In the genomic region with DNA sequence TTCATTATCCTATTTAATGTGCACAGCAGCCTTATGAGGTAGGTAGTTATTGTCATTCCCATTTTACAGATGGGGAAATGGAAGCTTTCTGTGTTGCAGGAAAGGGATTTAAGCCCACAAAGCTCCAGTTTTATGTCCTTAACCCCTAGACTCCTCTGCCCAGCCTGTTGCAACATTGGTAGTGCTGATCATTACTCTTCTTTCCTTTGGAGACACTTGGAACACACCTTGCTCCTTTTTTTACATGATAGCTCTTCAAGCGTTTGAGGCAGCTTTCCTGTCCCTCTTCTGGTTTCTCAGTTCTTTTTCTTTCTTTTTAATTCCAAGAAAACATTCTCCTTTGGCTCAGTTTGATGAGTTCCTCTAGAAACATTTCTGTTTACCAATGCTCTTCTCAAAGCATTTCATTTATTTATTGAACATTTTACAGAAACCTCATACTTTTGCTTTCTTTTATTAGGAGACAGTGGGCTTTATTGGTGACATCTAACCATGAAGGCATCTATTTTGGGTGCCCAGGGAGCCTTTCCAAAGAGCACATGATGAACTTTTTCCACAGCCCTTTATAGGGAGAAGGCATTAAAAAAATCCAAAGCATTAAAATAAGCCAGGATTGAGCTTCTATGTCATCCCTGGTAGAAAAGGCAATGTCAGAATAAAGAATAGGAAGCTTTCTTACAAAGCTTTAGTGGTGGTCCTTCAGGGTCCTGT, we compare ENCODE assay signal across 12 cellular contexts.
"Had no signal": no experiment of that assay in that cellular context is flagged by ENCODE, and none has a peak within 500 bp of the region (broad histone marks: within the 10 kb centered on the region; RNA-seq: fewer than 3 reads in every experiment).

No MANE protein-coding gene starts in this region.

- H3K4me3 ChIP-seq: left ventricle myocardium inferior, skin epidermis, stomach, uterus had no signal

- H3K27me3 Mint-ChIP-seq: activated naive CD4-positive, alpha-beta T cell treated with anti-CD3 and anti-CD28 coated beads, Interleukin-2, amount 50 U/mL, for 24 hours had no signal

- DNase-seq: activated T-cell treated with anti-CD3 and anti-CD28 coated beads, Interleukin-2, amount 50 U/mL, for 1 hour; erythroblast; left ventricle myocardium inferior; stomach; T-helper 2 cell; uterus had no signal

- H3K9ac ChIP-seq: parathyroid adenoma had no signal

- H2AFZ ChIP-seq: parathyroid adenoma had no signal

- H3K27ac Mint-ChIP-seq: activated naive CD4-positive, alpha-beta T cell treated with anti-CD3 and anti-CD28 coated beads, Interleukin-2, amount 50 U/mL, for 24 hours; dendritic cell treated with granulocyte-macrophage colony-stimulating factor and Interleukin-4, amounts not matched to agents 40 ng/mL and 50 ng/mL, for 4 days had no signal

- H3K4me1 ChIP-seq: parathyroid adenoma, uterus had no signal

- H3K4me3 Mint-ChIP-seq: activated naive CD4-positive, alpha-beta T cell treated with anti-CD3 and anti-CD28 coated beads, Interleukin-2, amount 50 U/mL, for 24 hours; brain; dendritic cell treated with granulocyte-macrophage colony-stimulating factor and Interleukin-4, amounts not matched to agents 40 ng/mL and 50 ng/mL, for 4 days; neural crest cell had no signal

- H3K36me3 ChIP-seq: left ventricle myocardium inferior, stomach, uterus had no signal

- H3K36me3 Mint-ChIP-seq: activated naive CD4-positive, alpha-beta T cell treated with anti-CD3 and anti-CD28 coated beads, Interleukin-2, amount 50 U/mL, for 24 hours; brain had no signal

- H3K4me1 Mint-ChIP-seq: activated naive CD4-positive, alpha-beta T cell treated with anti-CD3 and anti-CD28 coated beads, Interleukin-2, amount 50 U/mL, for 24 hours had no signal

- H3K9me3 ChIP-seq: left ventricle myocardium inferior, stomach, uterus had no signal

- H3K27me3 ChIP-seq: stomach, uterus had no signal

- H3K9me3 Mint-ChIP-seq: activated naive CD4-positive, alpha-beta T cell treated with anti-CD3 and anti-CD28 coated beads, Interleukin-2, amount 50 U/mL, for 24 hours; brain; dendritic cell treated with granulocyte-macrophage colony-stimulating factor and Interleukin-4, amounts not matched to agents 40 ng/mL and 50 ng/mL, for 4 days had no signal

- H3K79me2 ChIP-seq: parathyroid adenoma had no signal

- H3K27ac ChIP-seq: left ventricle myocardium inferior, parathyroid adenoma, skin epidermis, stomach had no signal
